Comparison of ENCODE assay signal across 21 cellular contexts in the genomic region with DNA sequence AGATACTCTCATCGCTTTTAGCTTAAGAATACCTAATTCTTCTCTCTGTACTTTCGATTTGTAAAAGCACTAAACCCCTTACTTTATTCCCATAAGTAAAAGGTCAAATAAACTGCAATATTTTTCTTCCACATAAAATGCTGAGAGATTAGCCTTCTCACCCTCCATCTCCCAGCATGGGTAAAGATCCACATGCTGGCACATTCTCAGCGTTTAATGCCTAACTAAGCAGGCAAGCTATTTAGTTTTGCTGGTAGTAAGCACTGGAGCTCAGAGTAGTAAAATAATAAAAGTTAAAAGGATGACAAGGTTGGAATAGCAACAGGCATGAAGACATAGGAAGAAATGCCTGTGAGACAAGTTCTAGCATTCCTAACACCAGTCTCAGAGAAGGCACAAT.
A peak's percentile ranks its signal among the peaks of the same experiment; 100 is the strongest.
DNase-seq lines count a peak whose midpoint lies in the region; ATAC-seq and TF ChIP-seq lines count a peak whose summit lies in the region.
"Had no signal": no experiment of that assay in that cellular context is flagged by ENCODE, and none has a peak within 500 bp of the region (broad histone marks: within the 10 kb centered on the region; RNA-seq: fewer than 3 reads in every experiment).

No MANE protein-coding gene starts in this region.

- H4K20me1 ChIP-seq in neural progenitor cell (ENCODE audit: low read depth): no peaks in the 10 kb centered on the region

- ATAC-seq in HG03432 (IDR thresholded peaks at IDR 0.05; ENCODE audit: unreplicated experiment): no peak
- no peak for ATAC-seq in GM19397 (IDR thresholded peaks at IDR 0.05; ENCODE audit: unreplicated experiment)

- no peaks in the 10 kb centered on the region for H3K27me3 ChIP-seq in neural progenitor cell
- H3K27me3 ChIP-seq: SJCRH30 had no signal

- no peak overlapping the region for H2AFZ ChIP-seq in neural progenitor cell (replicated peaks)

- H3K27me3 Mint-ChIP-seq in neural progenitor cell (ENCODE audit: insufficient read depth, low read depth): peaks cover 7% of the 10 kb centered on the region
- H3K27me3 Mint-ChIP-seq: CD4-positive, CD25-positive, alpha-beta regulatory T cell had no signal

- no peaks in the 10 kb centered on the region for H3K79me2 ChIP-seq in neural progenitor cell (ENCODE audit: low read depth)

- DNase-seq in Caki2 (ENCODE audit: low read depth) (peak; percentile 36), astrocyte of the spinal cord (ENCODE audit: low read depth, low spot score) (peak; percentile 4), kidney glomerular epithelial cell (lab: John Stamatoyannopoulos, UW) (peak; percentile 64), neural progenitor cell (ENCODE audit: low spot score) (no peak), NCI-H1436 treated with DMSO at 0.1 percent for 48 hours (lab: John Stamatoyannopoulos, UW) (no peak)
- DNase-seq in activated CD8-positive, alpha-beta memory T cell treated with anti-CD3 and anti-CD28 coated beads, Interleukin-2, amount 50 U/mL, for 48 hours: no peak
- DNase-seq: CD4-positive, CD25-positive, alpha-beta regulatory T cell; COR-L47; DMS 273 treated with DMSO at 0.1 percent for 48 hours; DND-41; H7; HFFc6; KG1; NCI-H1694 treated with DMSO at 0.1 percent for 48 hours; NCI-H2081 treated with DMSO at 0.1 percent for 48 hours; NCI-H2171 treated with DMSO at 0.1 percent for 48 hours; NCI-H524 treated with DMSO at 0.1 percent for 48 hours; NCI-H82; SJCRH30 had no signal

- peaks cover 25% of the 10 kb centered on the region for H3K4me1 Mint-ChIP-seq in neural progenitor cell
- H3K4me1 Mint-ChIP-seq: CD4-positive, CD25-positive, alpha-beta regulatory T cell had no signal

- H3K27ac Mint-ChIP-seq in neural progenitor cell: peak overlapping the region; percentile 18
- H3K27ac Mint-ChIP-seq: CD4-positive, CD25-positive, alpha-beta regulatory T cell; HFFc6 had no signal

- H3F3A ChIP-seq in neural progenitor cell (ENCODE audit: low read depth): peaks cover 10% of the 10 kb centered on the region

- no peak overlapping the region for H3K27ac ChIP-seq in neural progenitor cell
- H3K27ac ChIP-seq: SJCRH30 had no signal

- H3K9me3 Mint-ChIP-seq in neural progenitor cell: peaks cover 6% of the 10 kb centered on the region

- no peaks in the 10 kb centered on the region for H3K9me3 ChIP-seq in neural progenitor cell (ENCODE audit: low read depth)
- H3K9me3 ChIP-seq: SJCRH30 had no signal

- in situ Hi-C loops in Caki2 (cut with HindIII; ENCODE audit: low pct_unique_long_range_greater_than_20kb, low sequenced_read_pairs) (no loop called here), astrocyte of the spinal cord (cut with HindIII; ENCODE audit: low sequenced_read_pairs) (no loop called here)

- H3K9ac ChIP-seq in neural progenitor cell: no peak overlapping the region

- no peak overlapping the region for H3K4me2 ChIP-seq in neural progenitor cell

- no peak overlapping the region for H3K4me3 ChIP-seq in astrocyte of the spinal cord (ENCODE audit: low read depth, low read length)
- no peak overlapping the region for H3K4me3 ChIP-seq in neural progenitor cell
- H3K4me3 ChIP-seq: SJCRH30 had no signal

- no peak for TF ChIP-seq CTCF in astrocyte of the spinal cord (IDR thresholded peaks at IDR 0.05; ENCODE audit: low read depth, low read length)
- TF ChIP-seq CTCF in neural progenitor cell (IDR thresholded peaks at IDR 0.05): no peak

- H3K4me3 Mint-ChIP-seq in neural progenitor cell: no peak overlapping the region
- H3K4me3 Mint-ChIP-seq: CD4-positive, CD25-positive, alpha-beta regulatory T cell; HFFc6 had no signal

- no peaks in the 10 kb centered on the region for H3K36me3 Mint-ChIP-seq in neural progenitor cell
- H3K36me3 Mint-ChIP-seq: CD4-positive, CD25-positive, alpha-beta regulatory T cell had no signal

- peaks cover 17% of the 10 kb centered on the region for H3K4me1 ChIP-seq in neural progenitor cell
- H3K4me1 ChIP-seq: SJCRH30 had no signal

- no peaks in the 10 kb centered on the region for H3K36me3 ChIP-seq in neural progenitor cell
- H3K36me3 ChIP-seq: SJCRH30 had no signal

Comparison
In these comparisons a context has a peak if more than half of its experiments do, and no peak if none do; other contexts are left out.
1. DNase-seq: peak in Caki2 (single experiment), astrocyte of the spinal cord (single experiment) and kidney glomerular epithelial cell (single experiment); none in neural progenitor cell (single experiment), NCI-H1436 treated with DMSO at 0.1 percent for 48 hours (single experiment) and activated CD8-positive, alpha-beta memory T cell treated with anti-CD3 and anti-CD28 coated beads, Interleukin-2, amount 50 U/mL, for 48 hours (single experiment).